In the genomic region with DNA sequence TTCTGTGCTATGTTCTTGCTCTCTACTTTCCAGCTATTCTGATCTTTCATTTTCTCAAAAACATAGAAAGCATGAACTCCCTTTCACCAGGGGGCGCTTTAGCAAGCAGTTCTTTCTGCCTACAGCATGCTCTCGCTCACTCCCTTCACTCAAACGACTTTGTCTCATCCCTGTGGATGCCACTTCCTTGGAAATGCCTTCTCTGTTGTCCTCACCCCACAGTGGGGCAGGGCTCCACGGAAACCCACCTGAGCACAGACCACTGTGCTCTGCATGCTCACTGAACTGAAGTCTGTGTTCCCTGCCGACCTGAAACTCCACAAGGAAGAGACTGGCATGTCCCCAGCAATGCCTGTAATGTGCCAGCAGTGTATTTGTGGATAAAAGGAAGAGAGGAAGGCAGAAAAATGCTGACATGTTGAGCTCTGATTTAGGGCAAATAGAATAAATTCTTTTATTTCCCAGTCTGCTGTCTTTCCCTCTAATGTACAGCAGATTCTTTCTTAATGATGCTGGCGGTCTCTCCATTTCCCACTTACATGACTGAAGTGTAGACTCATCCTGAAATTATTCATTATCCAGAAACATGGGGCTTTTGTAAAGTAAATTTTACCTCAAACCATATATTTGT, we compare ENCODE assay signal across 2 cellular contexts.
TF ChIP-seq lines count a peak whose summit lies in the region.

No MANE protein-coding gene starts in this region.

TF ChIP-seq in A549, 52 proteins besides CTCF, POLR2A, EP300 and RAD21:
- TF ChIP-seq, protein P1, sequence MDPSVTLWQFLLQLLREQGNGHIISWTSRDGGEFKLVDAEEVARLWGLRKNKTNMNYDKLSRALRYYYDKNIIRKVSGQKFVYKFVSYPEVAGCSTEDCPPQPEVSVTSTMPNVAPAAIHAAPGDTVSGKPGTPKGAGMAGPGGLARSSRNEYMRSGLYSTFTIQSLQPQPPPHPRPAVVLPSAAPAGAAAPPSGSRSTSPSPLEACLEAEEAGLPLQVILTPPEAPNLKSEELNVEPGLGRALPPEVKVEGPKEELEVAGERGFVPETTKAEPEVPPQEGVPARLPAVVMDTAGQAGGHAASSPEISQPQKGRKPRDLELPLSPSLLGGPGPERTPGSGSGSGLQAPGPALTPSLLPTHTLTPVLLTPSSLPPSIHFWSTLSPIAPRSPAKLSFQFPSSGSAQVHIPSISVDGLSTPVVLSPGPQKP (IDR thresholded peaks at IDR 0.05; ENCODE audit: low read depth, low read length): no peak
- TF ChIP-seq MAX (IDR thresholded peaks at IDR 0.05) (peak; percentile 67), SMC3 (IDR thresholded peaks at IDR 0.05) (peak; percentile 61), PHF8 (IDR thresholded peaks at IDR 0.05; ENCODE audit: borderline replicate concordance, low read depth) (no peak), EHMT2 (IDR thresholded peaks at IDR 0.05; ENCODE audit: low read depth) (no peak)
- TF ChIP-seq, protein P2, sequence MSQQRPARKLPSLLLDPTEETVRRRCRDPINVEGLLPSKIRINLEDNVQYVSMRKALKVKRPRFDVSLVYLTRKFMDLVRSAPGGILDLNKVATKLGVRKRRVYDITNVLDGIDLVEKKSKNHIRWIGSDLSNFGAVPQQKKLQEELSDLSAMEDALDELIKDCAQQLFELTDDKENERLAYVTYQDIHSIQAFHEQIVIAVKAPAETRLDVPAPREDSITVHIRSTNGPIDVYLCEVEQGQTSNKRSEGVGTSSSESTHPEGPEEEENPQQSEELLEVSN (IDR thresholded peaks at IDR 0.05; ENCODE audit: borderline replicate concordance, low read depth): no peak
TF ChIP-seq in A549: peak in this region for 2.

TF ChIP-seq in GM12878, 131 proteins besides CTCF, POLR2A, EP300 and RAD21:
- TF ChIP-seq, protein P3, sequence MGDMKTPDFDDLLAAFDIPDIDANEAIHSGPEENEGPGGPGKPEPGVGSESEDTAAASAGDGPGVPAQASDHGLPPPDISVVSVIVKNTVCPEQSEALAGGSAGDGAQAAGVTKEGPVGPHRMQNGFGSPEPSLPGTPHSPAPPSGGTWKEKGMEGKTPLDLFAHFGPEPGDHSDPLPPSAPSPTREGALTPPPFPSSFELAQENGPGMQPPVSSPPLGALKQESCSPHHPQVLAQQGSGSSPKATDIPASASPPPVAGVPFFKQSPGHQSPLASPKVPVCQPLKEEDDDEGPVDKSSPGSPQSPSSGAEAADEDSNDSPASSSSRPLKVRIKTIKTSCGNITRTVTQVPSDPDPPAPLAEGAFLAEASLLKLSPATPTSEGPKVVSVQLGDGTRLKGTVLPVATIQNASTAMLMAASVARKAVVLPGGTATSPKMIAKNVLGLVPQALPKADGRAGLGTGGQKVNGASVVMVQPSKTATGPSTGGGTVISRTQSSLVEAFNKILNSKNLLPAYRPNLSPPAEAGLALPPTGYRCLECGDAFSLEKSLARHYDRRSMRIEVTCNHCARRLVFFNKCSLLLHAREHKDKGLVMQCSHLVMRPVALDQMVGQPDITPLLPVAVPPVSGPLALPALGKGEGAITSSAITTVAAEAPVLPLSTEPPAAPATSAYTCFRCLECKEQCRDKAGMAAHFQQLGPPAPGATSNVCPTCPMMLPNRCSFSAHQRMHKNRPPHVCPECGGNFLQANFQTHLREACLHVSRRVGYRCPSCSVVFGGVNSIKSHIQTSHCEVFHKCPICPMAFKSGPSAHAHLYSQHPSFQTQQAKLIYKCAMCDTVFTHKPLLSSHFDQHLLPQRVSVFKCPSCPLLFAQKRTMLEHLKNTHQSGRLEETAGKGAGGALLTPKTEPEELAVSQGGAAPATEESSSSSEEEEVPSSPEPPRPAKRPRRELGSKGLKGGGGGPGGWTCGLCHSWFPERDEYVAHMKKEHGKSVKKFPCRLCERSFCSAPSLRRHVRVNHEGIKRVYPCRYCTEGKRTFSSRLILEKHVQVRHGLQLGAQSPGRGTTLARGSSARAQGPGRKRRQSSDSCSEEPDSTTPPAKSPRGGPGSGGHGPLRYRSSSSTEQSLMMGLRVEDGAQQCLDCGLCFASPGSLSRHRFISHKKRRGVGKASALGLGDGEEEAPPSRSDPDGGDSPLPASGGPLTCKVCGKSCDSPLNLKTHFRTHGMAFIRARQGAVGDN (IDR thresholded peaks at IDR 0.05): no peak
- TF ChIP-seq SMC3 (IDR thresholded peaks at IDR 0.05; ENCODE audit: borderline replicate concordance, low read length): peak; percentile 31; the same call in 1 of the 2 replicates
- no peak for TF ChIP-seq ATF3 (IDR thresholded peaks at IDR 0.05; ENCODE audit: borderline replicate concordance, extremely low read depth, low read depth, low read length)
- no peak for TF ChIP-seq YBX1 (IDR thresholded peaks at IDR 0.05)
- TF ChIP-seq RB1 (IDR thresholded peaks at IDR 0.05; ENCODE audit: borderline replicate concordance): no peak
TF ChIP-seq in GM12878: peak in this region for 1.
